Comparison of ENCODE assay signal across 10 cellular contexts in genomic region chr3:46538803-46539442, GRCh38. TPM values are rescaled to one million over a fixed set of nuclear protein-coding genes. Genes with fewer than 3 reads are reported as not detected.
DNase-seq lines count a peak whose midpoint lies in the region; ATAC-seq and TF ChIP-seq lines count a peak whose summit lies in the region.
"Had no signal": no experiment of that assay in that cellular context is flagged by ENCODE, and none has a peak within 500 bp of the region (broad histone marks: within the 10 kb centered on the region; RNA-seq: fewer than 3 reads in every experiment).

No MANE protein-coding gene starts in this region.

- no peak overlapping the region for H3K9ac ChIP-seq in neural progenitor cell

- DNase-seq in C1 segment of cervical spinal cord (lab: John Stamatoyannopoulos, UW) (peak in 9 of 14 donors; percentile 1 to 46 (median 34)), transverse colon (peak; percentile 83), neural progenitor cell (ENCODE audit: low spot score) (no peak)
- DNase-seq in activated CD4-positive, CD25-positive, alpha-beta regulatory T cell (lab: John Stamatoyannopoulos, UW): peak in 3 of 4 experiments; percentile 23 to 70 (median 58)
- DNase-seq in central memory CD8-positive, alpha-beta T cell (ENCODE audit: low spot score in 2 of 2): peak; percentile 65 to 91

- H3K27ac ChIP-seq in neutrophil (peak overlapping the region; percentile 35), transverse colon (peak overlapping the region; percentile 36 to 68 (median 48)), neural progenitor cell (no peak overlapping the region)

- H3K36me3 Mint-ChIP-seq in central memory CD8-positive, alpha-beta T cell (ENCODE audit: insufficient read depth): peaks cover 9% of the 10 kb centered on the region
- H3K36me3 Mint-ChIP-seq in neural progenitor cell: no peaks in the 10 kb centered on the region

- H2AFZ ChIP-seq in neural progenitor cell (replicated peaks): no peak overlapping the region

- H3K36me3 ChIP-seq in neutrophil: no peaks in the 10 kb centered on the region
- no peaks in the 10 kb centered on the region for H3K36me3 ChIP-seq in transverse colon
- no peaks in the 10 kb centered on the region for H3K36me3 ChIP-seq in neural progenitor cell
- H3K36me3 ChIP-seq: pancreas had no signal

- TF ChIP-seq EP300 in transverse colon (IDR thresholded peaks at IDR 0.05; ENCODE audit: low read depth): no peak

- no peaks in the 10 kb centered on the region for H4K20me1 ChIP-seq in neural progenitor cell (ENCODE audit: low read depth)

- intact Hi-C loops in transverse colon (cut with DNase I; ENCODE audit: low total_unique reads): no loop called here

- H3K9me3 ChIP-seq in neutrophil: no peaks in the 10 kb centered on the region
- no peaks in the 10 kb centered on the region for H3K9me3 ChIP-seq in transverse colon
- H3K9me3 ChIP-seq in neural progenitor cell (ENCODE audit: low read depth): no peaks in the 10 kb centered on the region
- H3K9me3 ChIP-seq: pancreas had no signal

- H3F3A ChIP-seq in neural progenitor cell (ENCODE audit: low read depth): no peaks in the 10 kb centered on the region

- H3K9me3 Mint-ChIP-seq in central memory CD8-positive, alpha-beta T cell: peaks cover 5% of the 10 kb centered on the region
- no peaks in the 10 kb centered on the region for H3K9me3 Mint-ChIP-seq in neural progenitor cell

- H3K79me2 ChIP-seq in neural progenitor cell (ENCODE audit: low read depth): no peaks in the 10 kb centered on the region

- in situ Hi-C loops in transverse colon (cut with MboI; ENCODE audit: low pct_ligation_motif_present in 1 of 4, low pct_unique_long_range_greater_than_20kb in 1 of 4, low sequenced_read_pairs in 3 of 4): no loop called here

- H3K27ac Mint-ChIP-seq in central memory CD8-positive, alpha-beta T cell (ENCODE audit: low read depth): peak overlapping the region; percentile 100
- H3K27ac Mint-ChIP-seq in neural progenitor cell: no peak overlapping the region

- no peak overlapping the region for H3K4me2 ChIP-seq in neural progenitor cell

- H3K4me3 Mint-ChIP-seq in central memory CD8-positive, alpha-beta T cell: peak overlapping the region; percentile 81
- H3K4me3 Mint-ChIP-seq in neural progenitor cell: no peak overlapping the region

- H3K27me3 Mint-ChIP-seq in central memory CD8-positive, alpha-beta T cell: peaks cover 9% of the 10 kb centered on the region
- H3K27me3 Mint-ChIP-seq in neural progenitor cell (ENCODE audit: insufficient read depth, low read depth): no peaks in the 10 kb centered on the region

- H3K4me1 ChIP-seq in neutrophil (ENCODE audit: control insufficient read depth in 1 of 2, insufficient read depth in 1 of 2, low read depth in 1 of 2, low read length in 1 of 2) (peaks cover 16 to 17% of the 10 kb centered on the region in 2 experiments), transverse colon (peaks cover 0 to 10% (median 0%) of the 10 kb centered on the region in 4 donors), neural progenitor cell (no peaks in the 10 kb centered on the region)
- H3K4me1 ChIP-seq: pancreas had no signal

- TF ChIP-seq POLR2A in transverse colon (IDR thresholded peaks at IDR 0.05): no peak

- peaks cover 42% of the 10 kb centered on the region for H3K4me1 Mint-ChIP-seq in central memory CD8-positive, alpha-beta T cell
- H3K4me1 Mint-ChIP-seq in neural progenitor cell: no peaks in the 10 kb centered on the region

- TF ChIP-seq CTCF in neutrophil (IDR thresholded peaks at IDR 0.05) (no peak), transverse colon (IDR thresholded peaks at IDR 0.05) (no peak), neural progenitor cell (IDR thresholded peaks at IDR 0.05) (no peak)

- H3K27me3 ChIP-seq in neutrophil (peaks cover 7% of the 10 kb centered on the region), transverse colon (no peaks in the 10 kb centered on the region), neural progenitor cell (no peaks in the 10 kb centered on the region)
- H3K27me3 ChIP-seq: pancreas had no signal

- peak; percentile 85 for ATAC-seq in GM19455 (IDR thresholded peaks at IDR 0.05; ENCODE audit: unreplicated experiment)
- ATAC-seq in HG03571 (IDR thresholded peaks at IDR 0.05; ENCODE audit: unreplicated experiment): peak; percentile 83
- peak; percentile 98 for ATAC-seq in central memory CD8-positive, alpha-beta T cell (replicated peaks; ENCODE audit: extremely low read depth, poor library complexity, severe bottlenecking)

- WGBS in transverse colon (ENCODE audit: low coverage in 1 of 2), 2 donors: 45 to 72% methylated on average over 8 to 14 of the region's 14 CpGs

- H3K4me3 ChIP-seq in neutrophil (ENCODE audit: low read depth in 1 of 2, low read length in 1 of 2) (peak overlapping the region in 1 of 2 experiments; percentile 7), transverse colon (no peak overlapping the region), neural progenitor cell (no peak overlapping the region)
- H3K4me3 ChIP-seq: pancreas had no signal

RNA-seq across cellular contexts. Expression of gene LRRC2, which starts 27.2 kb away (rescaled TPM):
- 1 to 10 TPM in 2 of 4 donors, under 1 TPM in 1, not detected in 1; 1.00 to 2.0 (median 1.6) TPM for total RNA-seq in transverse colon
- total RNA-seq in neural progenitor cell (ENCODE audit: low replicate concordance): not detected in 2 replicates

RNA-seq across cellular contexts. Expression of gene RTP3, which starts 41.1 kb away (rescaled TPM):
- total RNA-seq in transverse colon: not detected
- total RNA-seq in neural progenitor cell (ENCODE audit: low replicate concordance): not detected in 2 replicates
- total RNA-seq: H1, pancreas had no signal
